Comparison of ENCODE assay signal across 24 cellular contexts in genomic region chr2:3263487-3263886, GRCh38.
"Had no signal": no experiment of that assay in that cellular context is flagged by ENCODE, and none has a peak within 500 bp of the region (broad histone marks: within the 10 kb centered on the region; RNA-seq: fewer than 3 reads in every experiment).

No MANE protein-coding gene starts in this region.

- H3K36me3 ChIP-seq: neutrophil, thoracic aorta, transverse colon, vagina had no signal

- H3K4me1 ChIP-seq: psoas muscle, transverse colon, vagina had no signal

- H3K27me3 Mint-ChIP-seq: naive thymus-derived CD4-positive, alpha-beta T cell had no signal

- H3K9me3 ChIP-seq: left lung, neutrophil, psoas muscle, thoracic aorta, transverse colon, vagina had no signal

- DNase-seq: central memory CD4-positive, alpha-beta T cell; dorsolateral prefrontal cortex; effector CD4-positive, alpha-beta T cell; kidney; left lung; mesenchymal stem cell; midbrain; naive thymus-derived CD4-positive, alpha-beta T cell; psoas muscle; right cardiac atrium; small intestine; stimulated activated CD4-positive, alpha-beta T cell treated with anti-CD3 and anti-CD28 coated beads, Interleukin-12 subunit alpha, Interleukin-12 subunit beta, amount 100 ng/mL, for 4 hours; stimulated activated CD4-positive, alpha-beta T cell treated with anti-CD3 and anti-CD28 coated beads, Interleukin-1b, Interleukin-23, amount 100 ng/mL, for 48 hours; stimulated activated CD4-positive, alpha-beta T cell treated with anti-CD3 and anti-CD28 coated beads, Interleukin-4, amount 100 ng/mL, for 1 hour; stimulated activated CD8-positive, alpha-beta memory T cell treated with anti-CD3 and anti-CD28 coated beads, Interleukin-4, amount 100 ng/mL, for 48 hours; stimulated activated naive CD4-positive, alpha-beta T cell treated with Interleukin-2 at 50 U/mL for 16 hours; transverse colon had no signal

- FAIRE-seq: colon, frontal cortex, kidney, small intestine had no signal

- H3K27ac ChIP-seq: left lung, parathyroid adenoma, psoas muscle, thoracic aorta, transverse colon, vagina had no signal

- H3K9ac ChIP-seq: parathyroid adenoma had no signal

- H3K9me3 Mint-ChIP-seq: naive thymus-derived CD4-positive, alpha-beta T cell; nephron had no signal

- ATAC-seq: naive thymus-derived CD4-positive, alpha-beta T cell; psoas muscle had no signal

- H3K4me3 Mint-ChIP-seq: nephron had no signal

- H3K27ac Mint-ChIP-seq: nephron had no signal

- H2AFZ ChIP-seq: parathyroid adenoma had no signal

- H3K4me3 ChIP-seq: dorsolateral prefrontal cortex, left lung, psoas muscle, thoracic aorta, transverse colon, vagina had no signal

- H3K27me3 ChIP-seq: dorsolateral prefrontal cortex, left lung, neutrophil, transverse colon, vagina had no signal
